1 cellular context compared by ENCODE assay signal in genomic region chr9:96871176-96871575, GRCh38.
TF ChIP-seq lines count a peak whose summit lies in the region.

No MANE protein-coding gene starts in this region.

TF ChIP-seq in K562, 482 proteins besides CTCF, POLR2A, EP300 and RAD21 (continued from another document):
- no peak for TF ChIP-seq GABPB1 (CRISPR knock-in tag; IDR thresholded peaks at IDR 0.05)
- no peak for TF ChIP-seq RFX5 (IDR thresholded peaks at IDR 0.05; ENCODE audit: low read depth, low read length)
- no peak for TF ChIP-seq CBX1 (IDR thresholded peaks at IDR 0.05; ENCODE audit: low read depth)
- TF ChIP-seq PYGO2 (tag; IDR thresholded peaks at IDR 0.05) = no peak
- no peak for TF ChIP-seq TFE3 (CRISPR knock-in tag; IDR thresholded peaks at IDR 0.05)
- TF ChIP-seq BDP1 (IDR thresholded peaks at IDR 0.05; ENCODE audit: insufficient read depth, insufficient read length) = no peak
- no peak for TF ChIP-seq MYBL2 (IDR thresholded peaks at IDR 0.05; ENCODE audit: low read depth)
- no peak for TF ChIP-seq MYBL2 (CRISPR knock-in tag; IDR thresholded peaks at IDR 0.05; ENCODE audit: borderline replicate concordance)
TF ChIP-seq in K562: peak in this region for 0.
